7 cellular contexts compared by ENCODE assay signal in genomic region chr19:29966142-29966541, GRCh38. TPM values are rescaled to one million over a fixed set of nuclear protein-coding genes. Genes with fewer than 3 reads are reported as not detected.
DNase-seq lines count a peak whose midpoint lies in the region; ATAC-seq, FAIRE-seq and TF ChIP-seq lines count a peak whose summit lies in the region.
"Not testable (repeated sequence)": the region's sequence is repeated elsewhere in the genome, so short reads cannot be mapped to it uniquely, and the experiment has no call there.

No MANE protein-coding gene starts in this region.

- H3K4me3 ChIP-seq in CD8-positive, alpha-beta T cell (ENCODE audit: low read depth, low read length); KMS-11 (IDR thresholded peaks at IDR 0.05; ENCODE audit: insufficient read depth, low read depth, low read length); GM12878; hepatocyte; thyroid gland (replicated peaks in 1 of 3): not testable (repeated sequence)
- H3K4me3 ChIP-seq in SK-N-SH (ENCODE audit: low read depth in 2 of 2, low read length in 1 of 2): 0 out of 4 replicates have a peak overlapping the region, but pooled peaks of 1 of the 2 experiments have one; percentile 20

- not testable (repeated sequence) for H3K9me2 ChIP-seq in SK-N-SH; hepatocyte (replicated peaks; ENCODE audit: insufficient read depth)

- H3K36me3 ChIP-seq in CD8-positive, alpha-beta T cell (ENCODE audit: insufficient read depth, low read length); KMS-11 (ENCODE audit: insufficient read depth); SK-N-SH (replicated peaks in 1 of 2; ENCODE audit: control insufficient read depth in 1 of 2, insufficient read depth in 2 of 2, low read length in 1 of 2); GM12878 (ENCODE audit: control insufficient read depth in 2 of 2, insufficient read depth in 2 of 2, low read length in 1 of 2); hepatocyte (replicated peaks; ENCODE audit: insufficient read depth, low read depth); thyroid gland: not testable (repeated sequence)

- CTCF ChIA-PET in CD8-positive, alpha-beta T cell (lab: Charles Lee): interaction anchor here (1.4 to 1.9 kb wide), 2 partner anchors 21 to 42 kb away, joined by 6 read pairs; no protein-coding TSS in a partner anchor
- CTCF ChIA-PET in SK-N-SH (lab: Yijun Ruan, JAX) (interaction anchor here (0.7 to 3.1 kb wide), 14 partner anchors 8 to 272 kb away, joined by 3 to 17 read pairs (median 4); partner anchors contain the start of gene URI1), GM12878 (lab: Yijun Ruan, JAX) (interaction anchor here (0.7 to 3.5 kb wide), 15 partner anchors 9 to 272 kb away, joined by 3 to 35 read pairs (median 4); partner anchors contain the start of gene URI1)

- H3K4me2 ChIP-seq in KMS-11 (peak overlapping the region; percentile 43), SK-N-SH (peak overlapping the region; percentile 42), GM12878 (ENCODE audit: control insufficient read depth, insufficient read depth) (0 out of 2 replicates have a peak overlapping the region, but pooled peaks have one; percentile 5), hepatocyte (peak overlapping the region; percentile 13)

- H3K79me2 ChIP-seq in KMS-11 (ENCODE audit: insufficient read depth, low read depth) (peaks cover 100% of the 10 kb centered on the region), SK-N-SH (ENCODE audit: insufficient read depth) (peaks cover 100% of the 10 kb centered on the region), GM12878 (ENCODE audit: control insufficient read depth, insufficient read depth, low read length) (peaks cover 85% of the 10 kb centered on the region), hepatocyte (peaks cover 98% of the 10 kb centered on the region)

- H3K9me3 ChIP-seq in CD8-positive, alpha-beta T cell (ENCODE audit: low read length); SK-N-SH; GM12878 (replicated peaks; ENCODE audit: control insufficient read depth, insufficient read depth, low read length); hepatocyte (ENCODE audit: low read depth); thyroid gland: not testable (repeated sequence)

- not testable (repeated sequence) for TF ChIP-seq EP300 in SK-N-SH (IDR thresholded peaks at IDR 0.05; ENCODE audit: borderline replicate concordance in 1 of 2, low read depth in 1 of 2, low read length in 1 of 2); GM12878 (IDR thresholded peaks at IDR 0.05; ENCODE audit: borderline replicate concordance in 1 of 2, control insufficient read depth in 1 of 2, low read depth in 2 of 2, low read length in 2 of 2)

- intact Hi-C loops in CD8-positive, alpha-beta T cell (cut with DNase I, micrococcal nuclease): loop anchor here in 1 of 2 experiments (5.0 kb wide), 1 partner anchor 36 kb away; no protein-coding TSS in a partner anchor
- intact Hi-C loops in GM12878 (cut with micrococcal nuclease; ENCODE audit: unreplicated experiment); thyroid gland (cut with DNase I): not testable (repeated sequence)

- peaks cover 70% of the 10 kb centered on the region for H4K20me1 ChIP-seq in KMS-11 (ENCODE audit: insufficient read depth)
- H4K20me1 ChIP-seq in SK-N-SH (ENCODE audit: insufficient read depth): peaks cover 80% of the 10 kb centered on the region
- H4K20me1 ChIP-seq in GM12878 (ENCODE audit: control insufficient read depth, insufficient read depth): not testable (repeated sequence)
- H4K20me1 ChIP-seq in hepatocyte (ENCODE audit: insufficient read depth, poor library complexity, severe bottlenecking): peaks cover 84% of the 10 kb centered on the region

- not testable (repeated sequence) for H3K9me3 Mint-ChIP-seq in CD8-positive, alpha-beta T cell; osteocyte (ENCODE audit: unreplicated experiment)

- not testable (repeated sequence) for H3K36me3 Mint-ChIP-seq in CD8-positive, alpha-beta T cell; osteocyte (ENCODE audit: unreplicated experiment)

- in situ Hi-C loops in GM12878 (cut with MboI): not testable (repeated sequence)

- SMC1A ChIA-PET in GM12878 (lab: Charles Lee; ENCODE audit: uncharacterized antibody, unreplicated experiment): interaction anchor here (0.5 to 3.3 kb wide), 20 partner anchors 9 to 116 kb away, joined by 3 to 23 read pairs (median 6); partner anchors contain the start of gene URI1

- not testable (repeated sequence) for H3K27me3 Mint-ChIP-seq in CD8-positive, alpha-beta T cell (ENCODE audit: low read depth); osteocyte (ENCODE audit: unreplicated experiment)

- not testable (repeated sequence) for TF ChIP-seq POLR2A in GM12878 (IDR thresholded peaks at IDR 0.05; ENCODE audit: low read depth, low read length); thyroid gland (IDR thresholded peaks at IDR 0.05)

- H3K4me1 ChIP-seq in CD8-positive, alpha-beta T cell (ENCODE audit: insufficient read depth, low read length): peaks cover 63% of the 10 kb centered on the region
- H3K4me1 ChIP-seq in KMS-11 (ENCODE audit: low read depth, poor library complexity, severe bottlenecking) (peaks cover 63% of the 10 kb centered on the region), SK-N-SH (ENCODE audit: control insufficient read depth in 1 of 2, insufficient read depth in 2 of 2, low read depth in 1 of 2, low read length in 1 of 2) (peaks cover 15 to 58% of the 10 kb centered on the region in 2 experiments; a peak in 3 of 4 replicates), GM12878 (ENCODE audit: control insufficient read depth, insufficient read depth, low read length) (peaks cover 11% of the 10 kb centered on the region), hepatocyte (ENCODE audit: insufficient read depth) (peaks cover 15% of the 10 kb centered on the region), thyroid gland (peaks cover 39 to 51% of the 10 kb centered on the region in 2 donors)

- BruUV-seq in GM12878 (replicated peaks; lab: Mats Ljungman, UMichigan): not testable (repeated sequence)

- not testable (repeated sequence) for H3K27ac ChIP-seq in CD8-positive, alpha-beta T cell (ENCODE audit: low read depth, low read length); hepatocyte
- peak overlapping the region; percentile 46 for H3K27ac ChIP-seq in KMS-11
- peak overlapping the region in 1 of 2 experiments; percentile 30; a peak in 2 of 4 replicates for H3K27ac ChIP-seq in SK-N-SH (ENCODE audit: low read depth in 2 of 2, low read length in 1 of 2)
- 0 out of 2 replicates have a peak overlapping the region, but pooled peaks have one; percentile 50 for H3K27ac ChIP-seq in GM12878 (ENCODE audit: control insufficient read depth, insufficient read depth)
- H3K27ac ChIP-seq in thyroid gland: peak overlapping the region; percentile 39 to 75 (median 44)

- H2AFZ ChIP-seq in KMS-11 (ENCODE audit: low read depth); SK-N-SH (ENCODE audit: low read depth); GM12878 (ENCODE audit: control insufficient read depth, low read depth, low read length); hepatocyte: not testable (repeated sequence)

- RAD21 ChIA-PET in GM12878 (lab: Charles Lee; ENCODE audit: unreplicated experiment): interaction anchor here (0.7 to 1.7 kb wide), 6 partner anchors 11 to 64 kb away, joined by 3 to 12 read pairs (median 3); no protein-coding TSS in a partner anchor

- FAIRE-seq in GM12878 (lab: Jason Lieb, UNC): not testable (repeated sequence)

- peak overlapping the region; percentile 72 for H3K27ac Mint-ChIP-seq in CD8-positive, alpha-beta T cell
- peak overlapping the region; percentile 58 for H3K27ac Mint-ChIP-seq in osteocyte (ENCODE audit: unreplicated experiment)

- WGBS in SK-N-SH (ENCODE audit: low lambda C conversion rate): 98% methylated on average over 3 of the region's 3 CpGs
- 40% methylated on average over 3 of the region's 3 CpGs for WGBS in GM12878 (ENCODE audit: insufficient coverage, insufficient replicate concordance, low lambda C conversion rate, missing lambda C conversion rate)
- 84% methylated on average over 3 of the region's 3 CpGs for WGBS in hepatocyte (ENCODE audit: low lambda C conversion rate, missing lambda C conversion rate)
- 31 to 42% methylated on average over 3 of the region's 3 CpGs for WGBS in thyroid gland, 2 donors

- peaks cover 16% of the 10 kb centered on the region for H3F3A ChIP-seq in SK-N-SH (replicated peaks; ENCODE audit: insufficient read depth)

- POLR2A ChIA-PET in CD8-positive, alpha-beta T cell (lab: Charles Lee): interaction anchor here (0.7 kb wide), 1 partner anchor 10 kb away, joined by 3 read pairs; no protein-coding TSS in a partner anchor
- POLR2A ChIA-PET in SK-N-SH (lab: Yijun Ruan, JAX): not testable (repeated sequence)
- POLR2A ChIA-PET in GM12878 (lab: Charles Lee): interaction anchor here (0.6 to 1.6 kb wide), 3 partner anchors 10 to 54 kb away, joined by 3 to 4 read pairs (median 3); no protein-coding TSS in a partner anchor

- not testable (repeated sequence) for H3K27me3 ChIP-seq in CD8-positive, alpha-beta T cell (ENCODE audit: insufficient read depth, low read length); KMS-11 (ENCODE audit: insufficient read depth, low read depth); SK-N-SH (ENCODE audit: insufficient read depth); GM12878 (replicated peaks in 1 of 2; ENCODE audit: control insufficient read depth in 2 of 2, insufficient read depth in 2 of 2, low read length in 1 of 2); hepatocyte; thyroid gland

- TF ChIP-seq RAD21 in SK-N-SH (IDR thresholded peaks at IDR 0.05; ENCODE audit: low read length); GM12878 (IDR thresholded peaks at IDR 0.05; ENCODE audit: insufficient read depth, low read depth, low read length): not testable (repeated sequence)

- ATAC-seq in CD8-positive, alpha-beta T cell: not testable (repeated sequence)
- ATAC-seq in GM12878: peak; percentile 71

- peak overlapping the region; percentile 15; the same call in 1 of the 2 replicates for H3K9ac ChIP-seq in KMS-11
- H3K9ac ChIP-seq in SK-N-SH; GM12878 (ENCODE audit: control insufficient read depth, insufficient read depth, low read length): not testable (repeated sequence)

- not testable (repeated sequence) for TF ChIP-seq CTCF in CD8-positive, alpha-beta T cell (IDR thresholded peaks at IDR 0.05); KMS-11 (conservative IDR thresholded peaks at IDR 0.05; ENCODE audit: low read depth, low read length); SK-N-SH (IDR thresholded peaks at IDR 0.05); GM12878 (IDR thresholded peaks at IDR 0.05 in 2 of 3, conservative IDR thresholded peaks at IDR 0.05 in 1 of 3; ENCODE audit: control insufficient read depth in 2 of 3, extremely low read depth in 1 of 3, insufficient read depth in 1 of 3, low read depth in 3 of 3, low read length in 3 of 3); hepatocyte (IDR thresholded peaks at IDR 0.05; ENCODE audit: poor library complexity); osteocyte (IDR thresholded peaks at IDR 0.05); thyroid gland (IDR thresholded peaks at IDR 0.05)

- H3K4me3 Mint-ChIP-seq in CD8-positive, alpha-beta T cell; osteocyte (ENCODE audit: unreplicated experiment): not testable (repeated sequence)

- DNase-seq in CD8-positive, alpha-beta T cell; SK-N-SH; GM12878 (ENCODE audit: low read depth, low spot score); hepatocyte (ENCODE audit: low spot score); osteocyte (ENCODE audit: extremely low spot score, unreplicated experiment): not testable (repeated sequence)
- DNase-seq in thyroid gland: peak; percentile 71 to 77

- peaks cover 84% of the 10 kb centered on the region for H3K4me1 Mint-ChIP-seq in CD8-positive, alpha-beta T cell (ENCODE audit: low read depth)
- peaks cover 55% of the 10 kb centered on the region for H3K4me1 Mint-ChIP-seq in osteocyte (ENCODE audit: unreplicated experiment)

RNA-seq across cellular contexts. Expression of gene URI1, which starts 24.1 kb away (rescaled TPM):
- 10 to 100 TPM; 51.3 to 56.4 TPM for total RNA-seq in CD8-positive, alpha-beta T cell
- polyA plus RNA-seq in SK-N-SH (2012; rRNA removed) (32.4 and 36.9 TPM in 2 replicates), GM12878 (2011; rRNA removed) (94.2 and 131 TPM in 2 replicates), GM12878 (2014; fragmentation: Illumina TruSeq; extraction: Trizol) (72.5 and 91.8 TPM in 2 replicates), GM12878 (2014; fragmentation: Nextera tagmentation; extraction: Ambion mirVana) (10 to 100 TPM; 19.6 to 30.4 TPM), GM12878 (2014; rRNA removed) (48.1 and 50.8 TPM in 2 replicates), GM12878 (2016; fragmentation: Nextera tagmentation; extraction: Ambion mirVana) (10 to 100 TPM; 15.2 to 16.8 TPM), hepatocyte (49.6 and 50.0 TPM in 2 replicates)
- polyA plus RNA-seq in SK-N-SH (2012; cell fraction: cytosol; rRNA removed): 45.9 and 65.9 TPM in 2 replicates
- 15.7 and 35.5 TPM in 2 replicates for polyA plus RNA-seq in SK-N-SH (2012; cell fraction: nucleus; rRNA removed)
- total RNA-seq in GM12878 (2013; cell fraction: nucleolus; rRNA removed): 108 and 110 TPM in 2 replicates
- total RNA-seq in GM12878 (2014; rRNA removed) (45.0 and 53.7 TPM in 2 replicates), GM12878 (2014; rRNA removed; fragmentation: Illumina TruSeq; extraction: Trizol) (71.5 and 72.2 TPM in 2 replicates), GM12878 (2021) (59.3 and 63.8 TPM in 2 replicates), hepatocyte (63.6 and 66.7 TPM in 2 replicates), osteocyte (43.7 and 45.1 TPM in 2 replicates), thyroid gland (10 to 100 TPM; 84.8 to 91.2 (median 86.3) TPM)
- 33.4 TPM for polyA plus RNA-seq in GM12878 (2011; ENCODE audit: low read depth)
- polyA plus RNA-seq in GM12878 (2011; cell fraction: cytosol; rRNA removed): 28.8 and 31.4 TPM in 2 replicates
- 53.1 and 54.4 TPM in 2 replicates for polyA plus RNA-seq in GM12878 (2011; cell fraction: nucleus; rRNA removed)
- 44.6 and 52.6 TPM in 2 replicates for polyA plus RNA-seq in GM12878 (2012)
- polyA minus RNA-seq in GM12878 (2011; rRNA and poly(A)+ RNA removed): 58.7 and 178 TPM in 2 replicates
- polyA minus RNA-seq in GM12878 (2011; cell fraction: cytosol; rRNA and poly(A)+ RNA removed): 24.7 and 27.6 TPM in 2 replicates
- 45.5 and 76.9 TPM in 2 replicates for polyA minus RNA-seq in GM12878 (2011; cell fraction: nucleus; rRNA and poly(A)+ RNA removed)
